Comparison of ENCODE assay signal across 10 cellular contexts in genomic region chr20:41895633-41896032, GRCh38.
"Had no signal": no experiment of that assay in that cellular context is flagged by ENCODE, and none has a peak within 500 bp of the region (broad histone marks: within the 10 kb centered on the region; RNA-seq: fewer than 3 reads in every experiment).

No MANE protein-coding gene starts in this region.

- DNase-seq: GM23248, GOT3, H7, HFFc6, IMR-90, KBM-7 had no signal

- ATAC-seq: HCT116 had no signal

- H3K27ac ChIP-seq: GM23248, HL-60, KMS-11 had no signal

- H3K9ac ChIP-seq: GM23248, KMS-11 had no signal

- H3K4me3 ChIP-seq: GM23248, HAP-1 had no signal

- H3K27ac Mint-ChIP-seq: HFFc6 had no signal

- H3K4me3 Mint-ChIP-seq: HFFc6 had no signal

- H3K9me3 ChIP-seq: HAP-1 had no signal

- H3K36me3 ChIP-seq: HAP-1 had no signal

- H2AFZ ChIP-seq: GM23248 had no signal

- H3K4me2 ChIP-seq: KMS-11 had no signal

- H3K4me1 ChIP-seq: HAP-1 had no signal
